Comparison of ENCODE assay signal across 7 cellular contexts in the genomic region with DNA sequence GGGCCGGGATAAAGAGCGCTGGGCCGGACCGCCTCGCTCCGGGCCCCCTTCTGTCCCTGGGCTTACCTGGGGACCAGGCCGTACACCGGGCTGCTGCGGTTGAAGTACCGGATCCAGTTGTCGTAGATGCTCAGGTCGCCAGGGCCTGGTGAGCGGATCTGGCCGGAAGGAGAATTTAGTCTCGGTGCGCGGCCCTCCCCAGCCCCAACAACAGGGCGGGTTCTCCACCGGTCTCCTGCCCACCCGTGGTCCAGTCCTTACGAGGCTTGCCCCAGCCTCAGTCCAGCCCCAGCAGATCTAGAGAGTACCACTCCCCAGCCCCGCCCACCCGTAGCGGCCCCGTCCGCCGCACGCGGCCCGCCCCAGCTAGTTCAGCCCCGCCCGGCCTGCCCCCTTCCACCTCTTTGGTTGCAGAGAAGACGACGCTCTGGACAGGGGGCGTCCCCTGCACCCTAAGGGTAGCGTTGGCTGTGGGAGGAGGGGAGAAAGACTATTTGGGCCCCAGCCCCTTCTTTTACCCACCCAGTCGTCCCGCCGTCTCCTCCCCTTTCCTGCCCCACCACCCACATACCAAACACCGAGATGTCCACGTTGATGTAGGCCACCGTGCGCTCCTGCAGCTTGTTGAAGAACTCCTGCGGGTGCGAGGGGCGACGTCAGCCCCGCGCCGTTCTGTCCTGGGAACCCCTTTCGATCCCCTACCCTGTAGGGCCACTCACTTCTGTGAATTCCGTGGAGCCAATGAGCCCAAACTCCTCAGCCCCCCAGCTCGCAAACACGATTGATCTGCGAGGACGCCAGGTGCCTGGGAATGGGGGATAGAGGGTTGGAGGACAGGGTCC. TPM values are rescaled to one million over a fixed set of nuclear protein-coding genes. Genes with fewer than 3 reads are reported as not detected.
DNase-seq lines count a peak whose midpoint lies in the region; ATAC-seq and TF ChIP-seq lines count a peak whose summit lies in the region.
"Had no signal": no experiment of that assay in that cellular context is flagged by ENCODE, and none has a peak within 500 bp of the region (broad histone marks: within the 10 kb centered on the region; RNA-seq: fewer than 3 reads in every experiment).

No MANE protein-coding gene starts in this region.

- TF ChIP-seq POLR2A in suprapubic skin (IDR thresholded peaks at IDR 0.05) = no peak

- peak overlapping the region; percentile 80 for H3K4me3 Mint-ChIP-seq in activated T-cell treated with anti-CD3 and anti-CD28 coated beads, Interleukin-2, amount 50 U/mL, for 24 hours

- no peaks in the 10 kb centered on the region for H3K27me3 Mint-ChIP-seq in activated T-cell treated with anti-CD3 and anti-CD28 coated beads, Interleukin-2, amount 50 U/mL, for 24 hours

- peaks cover 20% of the 10 kb centered on the region for H3K36me3 Mint-ChIP-seq in activated T-cell treated with anti-CD3 and anti-CD28 coated beads, Interleukin-2, amount 50 U/mL, for 24 hours (ENCODE audit: low read depth)

- 10% methylated on average over 56 of the region's 56 CpGs for WGBS in right cardiac atrium
- 16% methylated on average over 45 of the region's 56 CpGs for WGBS in suprapubic skin

- ATAC-seq in right cardiac atrium = peak; percentile 59 to 73
- no peak for ATAC-seq in GM18519 (IDR thresholded peaks at IDR 0.05; ENCODE audit: low FRiP score, unreplicated experiment)

- no peaks in the 10 kb centered on the region for H4K20me1 ChIP-seq in Karpas-422 (ENCODE audit: insufficient read depth, low read depth, low read length)

- no peak overlapping the region for H3K9ac ChIP-seq in Karpas-422 (ENCODE audit: low read length)

- H3K27me3 ChIP-seq in right cardiac atrium (ENCODE audit: control insufficient read depth, insufficient read depth) = no peaks in the 10 kb centered on the region
- H3K27me3 ChIP-seq in suprapubic skin = no peaks in the 10 kb centered on the region
- H3K27me3 ChIP-seq in Karpas-422 (ENCODE audit: low read length) = no peaks in the 10 kb centered on the region

- TF ChIP-seq EP300 in suprapubic skin (IDR thresholded peaks at IDR 0.05) = no peak

- intact Hi-C loops in right cardiac atrium (cut with DNase I) = loop anchor here in 1 of 4 donors (5.0 kb wide), 1 partner anchor 34 kb away; a partner anchor contains a TSS

- H2AFZ ChIP-seq in Karpas-422 (ENCODE audit: low read length) = no peak overlapping the region

- peaks cover 8% of the 10 kb centered on the region for H3K36me3 ChIP-seq in suprapubic skin
- 0 out of 2 replicates have a peak, but pooled peaks cover 3% of the 10 kb centered on the region for H3K36me3 ChIP-seq in Karpas-422 (ENCODE audit: insufficient read depth, low read length)

- H3K4me1 ChIP-seq in right cardiac atrium (ENCODE audit: control insufficient read depth, insufficient read depth, low read length) (no peaks in the 10 kb centered on the region), suprapubic skin (peaks cover 26% of the 10 kb centered on the region), Karpas-422 (ENCODE audit: low read length) (no peaks in the 10 kb centered on the region)

- H3K79me2 ChIP-seq in Karpas-422 (ENCODE audit: low read length) = no peaks in the 10 kb centered on the region

- no peaks in the 10 kb centered on the region for H3K9me3 Mint-ChIP-seq in activated T-cell treated with anti-CD3 and anti-CD28 coated beads, Interleukin-2, amount 50 U/mL, for 24 hours

- no peak overlapping the region for H3K4me2 ChIP-seq in Karpas-422 (ENCODE audit: low read depth, low read length, poor library complexity, severe bottlenecking)

- H3K9me2 ChIP-seq in Karpas-422 (replicated peaks; ENCODE audit: insufficient read depth, low read length) = no peaks in the 10 kb centered on the region

- H3K9me3 ChIP-seq in right cardiac atrium (ENCODE audit: control insufficient read depth, low read length) = no peaks in the 10 kb centered on the region
- no peaks in the 10 kb centered on the region for H3K9me3 ChIP-seq in suprapubic skin
- no peaks in the 10 kb centered on the region for H3K9me3 ChIP-seq in Karpas-422 (ENCODE audit: low read length)

- H3K4me3 ChIP-seq in right cardiac atrium (ENCODE audit: low read length) (peak overlapping the region; percentile 66), suprapubic skin (peak overlapping the region; percentile 59), Karpas-422 (ENCODE audit: low read length) (no peak overlapping the region)

- peak; percentile 60 for DNase-seq in activated T-cell treated with anti-CD3 and anti-CD28 coated beads, Interleukin-2, amount 50 U/mL, for 24 hours
- DNase-seq in right cardiac atrium = peak; percentile 46 to 84 (median 78)
- DNase-seq in suprapubic skin (ENCODE audit: low spot score in 2 of 2) = no peak
- no peak for DNase-seq in NCI-H2029 treated with DMSO at 0.1 percent for 48 hours (lab: John Stamatoyannopoulos, UW)
- no peak for DNase-seq in Karpas-422
- DNase-seq: cerebellar nuclear complex had no signal

- no peak overlapping the region for H3K27ac ChIP-seq in right cardiac atrium (ENCODE audit: low read length)
- H3K27ac ChIP-seq in suprapubic skin = no peak overlapping the region
- no peak overlapping the region for H3K27ac ChIP-seq in Karpas-422 (ENCODE audit: low read length)

- TF ChIP-seq CTCF in suprapubic skin (IDR thresholded peaks at IDR 0.05) = no peak

- H3K27ac Mint-ChIP-seq in activated T-cell treated with anti-CD3 and anti-CD28 coated beads, Interleukin-2, amount 50 U/mL, for 24 hours = peak overlapping the region; percentile 85

- H3K4me1 Mint-ChIP-seq in activated T-cell treated with anti-CD3 and anti-CD28 coated beads, Interleukin-2, amount 50 U/mL, for 24 hours (ENCODE audit: low read depth) = peaks cover 32% of the 10 kb centered on the region

RNA-seq across cellular contexts. Expression of a gene that starts 6.8 kb away (rescaled TPM):
- total RNA-seq in right cardiac atrium (1 to 10 TPM; 4.2 to 7.7 (median 6.4) TPM), suprapubic skin (10 to 100 TPM in 3 of 4 donors, 1 to 10 TPM in 1; 8.7 to 16.5 (median 12.4) TPM)
- polyA plus RNA-seq in right cardiac atrium = 6.4 TPM
- 1.9 and 11.9 TPM in 2 replicates for total RNA-seq in Karpas-422 (2014; rRNA removed; shearing (Covaris generic); ENCODE audit: low replicate concordance)

RNA-seq across cellular contexts. Expression of a gene that starts 10.6 kb away (rescaled TPM):
- total RNA-seq in right cardiac atrium = 1 to 10 TPM; 8.1 to 9.8 (median 8.8) TPM
- 7.1 TPM for polyA plus RNA-seq in right cardiac atrium
- total RNA-seq in suprapubic skin = 1 to 10 TPM; 2.7 to 8.3 (median 5.1) TPM
- total RNA-seq in Karpas-422 (2014; rRNA removed; shearing (Covaris generic); ENCODE audit: low replicate concordance) = not detected in 2 replicates

RNA-seq across cellular contexts. Expression of a gene that starts 20.6 kb away (rescaled TPM):
- total RNA-seq in right cardiac atrium = 10 to 100 TPM; 14.3 to 25.2 (median 19.9) TPM
- polyA plus RNA-seq in right cardiac atrium = 16.7 TPM
- total RNA-seq in suprapubic skin = 10 to 100 TPM; 12.1 to 30.9 (median 24.2) TPM
- total RNA-seq in Karpas-422 (2014; rRNA removed; shearing (Covaris generic); ENCODE audit: low replicate concordance) = 14.2 and 17.6 TPM in 2 replicates

RNA-seq across cellular contexts. Expression of a gene that starts 33.8 kb away (rescaled TPM):
- total RNA-seq in right cardiac atrium (100 to 1,000 TPM; 117 to 144 (median 130) TPM), suprapubic skin (10 to 100 TPM; 67.8 to 91.3 (median 87.8) TPM)
- polyA plus RNA-seq in right cardiac atrium = 179 TPM
- 28.9 and 44.4 TPM in 2 replicates for total RNA-seq in Karpas-422 (2014; rRNA removed; shearing (Covaris generic); ENCODE audit: low replicate concordance)

RNA-seq across cellular contexts. Expression of a gene that starts 36.0 kb away (rescaled TPM):
- 1 to 10 TPM in 2 of 4 donors, under 1 TPM in 2; 0.22 to 1.6 (median 1.3) TPM for total RNA-seq in right cardiac atrium
- polyA plus RNA-seq in right cardiac atrium = 0.50 TPM
- 1 to 10 TPM in 3 of 4 donors, under 1 TPM in 1; 0.91 to 6.8 (median 1.4) TPM for total RNA-seq in suprapubic skin
- 24.3 and 28.2 TPM in 2 replicates for total RNA-seq in Karpas-422 (2014; rRNA removed; shearing (Covaris generic); ENCODE audit: low replicate concordance)

Comparison
In these comparisons a context has a peak if more than half of its experiments do, and no peak if none do; other contexts are left out.
1. DNase-seq: peak in activated T-cell treated with anti-CD3 and anti-CD28 coated beads, Interleukin-2, amount 50 U/mL, for 24 hours (single experiment) and right cardiac atrium (3 of 3); none in suprapubic skin (0 of 2), NCI-H2029 treated with DMSO at 0.1 percent for 48 hours (single experiment) and Karpas-422 (single experiment).